In genomic region chr3:42600111-42600957, GRCh38 we compare ENCODE assay signal across 8 cellular contexts. TPM values are rescaled to one million over a fixed set of nuclear protein-coding genes. Genes with fewer than 3 reads are reported as not detected.
DNase-seq lines count a peak whose midpoint lies in the region; ATAC-seq and TF ChIP-seq lines count a peak whose summit lies in the region.

Gene NKTR (plus strand): TSS chr3:42600686. CDS start chr3:42601007, 321 bp downstream.

- H3K9me3 ChIP-seq in ascending aorta (no peaks in the 10 kb centered on the region), right cardiac atrium (ENCODE audit: control insufficient read depth, low read length) (no peaks in the 10 kb centered on the region), uterus (no peaks in the 10 kb centered on the region)

- peak within 1 kb of the TSS; percentile 95 for H3K4me3 Mint-ChIP-seq in T-helper 2 cell treated with Interferon-gamma antibody and Interleukin-4, amounts not matched to agents 5 μg/mL and 100 μg/mL, for 36 hours

- H3K27ac Mint-ChIP-seq in T-helper 2 cell treated with Interferon-gamma antibody and Interleukin-4, amounts not matched to agents 5 μg/mL and 100 μg/mL, for 36 hours: peak within 1 kb of the TSS; percentile 98

- H3K4me3 ChIP-seq in ascending aorta (peak within 1 kb of the TSS; percentile 85 to 89), right cardiac atrium (ENCODE audit: low read length) (peak within 1 kb of the TSS; percentile 76), uterus (peak within 1 kb of the TSS; percentile 78 to 80)

- peak; percentile 94 to 97 for DNase-seq in NCI-H1930 (lab: John Stamatoyannopoulos, UW)
- peak; percentile 97 for DNase-seq in T-helper 2 cell treated with Interferon-gamma antibody and Interleukin-4, amounts not matched to agents 5 μg/mL and 100 μg/mL, for 36 hours (ENCODE audit: low spot score)
- DNase-seq in ascending aorta (ENCODE audit: low spot score in 2 of 2): peak; percentile 89 to 97
- peak; percentile 96 to 99 (median 99) for DNase-seq in right cardiac atrium
- DNase-seq in pulmonary artery endothelial cell (ENCODE audit: low read depth, low spot score): peak; percentile 96
- DNase-seq in uterus: peak; percentile 97

- H3K4me1 Mint-ChIP-seq in T-helper 2 cell treated with Interferon-gamma antibody and Interleukin-4, amounts not matched to agents 5 μg/mL and 100 μg/mL, for 36 hours (ENCODE audit: low read depth): peaks cover 20% of the 10 kb centered on the region

- H3K4me1 ChIP-seq in ascending aorta (peaks cover 0 to 11% of the 10 kb centered on the region in 2 donors), right cardiac atrium (ENCODE audit: control insufficient read depth, insufficient read depth, low read length) (no peaks in the 10 kb centered on the region), uterus (no peaks in the 10 kb centered on the region)

- peaks cover 46% of the 10 kb centered on the region for H3K36me3 Mint-ChIP-seq in T-helper 2 cell treated with Interferon-gamma antibody and Interleukin-4, amounts not matched to agents 5 μg/mL and 100 μg/mL, for 36 hours (ENCODE audit: low read depth)

- H3K9me3 Mint-ChIP-seq in T-helper 2 cell treated with Interferon-gamma antibody and Interleukin-4, amounts not matched to agents 5 μg/mL and 100 μg/mL, for 36 hours: peaks cover 6% of the 10 kb centered on the region

- peak; percentile 84 to 91 for TF ChIP-seq POLR2A in uterus (IDR thresholded peaks at IDR 0.05)

- intact Hi-C loops in ascending aorta (cut with DNase I) (loop anchor here (1.0 to 5.0 kb wide), 4 partner anchors 10 to 147 kb away; partner anchors contain the start of gene SS18L2), right cardiac atrium (cut with DNase I) (loop anchor here in 3 of 4 donors (10.0 kb wide), 2 partner anchors 54 to 144 kb away; partner anchors contain the start of gene ZBTB47 (in 2 of the 3)), uterus (cut with DNase I; ENCODE audit: low total_unique reads) (loop anchor here (10.0 kb wide), 1 partner anchor 54 kb away; the partner anchor contains the start of gene ZBTB47)

- peak; percentile 85 for ATAC-seq in GM18502 (IDR thresholded peaks at IDR 0.05; ENCODE audit: poor library complexity, unreplicated experiment)
- ATAC-seq in HG02970 (IDR thresholded peaks at IDR 0.05; ENCODE audit: low FRiP score, unreplicated experiment): peak; percentile 94
- ATAC-seq in right cardiac atrium: peak; percentile 96 to 97

- under 1% methylated on average over 76 of the region's 76 CpGs for WGBS in right cardiac atrium

- H3K27me3 Mint-ChIP-seq in T-helper 2 cell treated with Interferon-gamma antibody and Interleukin-4, amounts not matched to agents 5 μg/mL and 100 μg/mL, for 36 hours (ENCODE audit: low read depth): no peaks in the 10 kb centered on the region

- no peaks in the 10 kb centered on the region for H3K27me3 ChIP-seq in ascending aorta
- no peaks in the 10 kb centered on the region for H3K27me3 ChIP-seq in right cardiac atrium (ENCODE audit: control insufficient read depth, insufficient read depth)
- H3K27me3 ChIP-seq in uterus: no peaks in the 10 kb centered on the region

- H3K36me3 ChIP-seq in ascending aorta: peaks cover 0 to 2% of the 10 kb centered on the region in 2 donors
- no peaks in the 10 kb centered on the region for H3K36me3 ChIP-seq in uterus

- TF ChIP-seq CTCF in ascending aorta (IDR thresholded peaks at IDR 0.05) (no peak), uterus (IDR thresholded peaks at IDR 0.05) (peak in 1 of 4 experiments; percentile 16)

- H3K27ac ChIP-seq in ascending aorta (peak within 1 kb of the TSS; percentile 95 to 97), right cardiac atrium (ENCODE audit: low read length) (peak within 1 kb of the TSS; percentile 93), uterus (peak within 1 kb of the TSS; percentile 94 to 95)

RNA-seq across cellular contexts. Expression of gene NKTR, which starts in this region (rescaled TPM):
- total RNA-seq in ascending aorta (41.7 TPM), right cardiac atrium (10 to 100 TPM; 27.7 to 35.8 (median 29.5) TPM), pulmonary artery endothelial cell (42.3 and 57.4 TPM in 2 replicates), uterus (100 to 1,000 TPM; 119 to 361 (median 164) TPM)
- polyA plus RNA-seq in right cardiac atrium: 22.6 TPM

Comparison
In these comparisons a context has a peak if more than half of its experiments do, and no peak if none do; other contexts are left out.
1. Peak in every context shown above with its lines: DNase-seq, ATAC-seq, H3K4me3 ChIP-seq and H3K27ac ChIP-seq.